8 cellular contexts compared by ENCODE assay signal in the genomic region with DNA sequence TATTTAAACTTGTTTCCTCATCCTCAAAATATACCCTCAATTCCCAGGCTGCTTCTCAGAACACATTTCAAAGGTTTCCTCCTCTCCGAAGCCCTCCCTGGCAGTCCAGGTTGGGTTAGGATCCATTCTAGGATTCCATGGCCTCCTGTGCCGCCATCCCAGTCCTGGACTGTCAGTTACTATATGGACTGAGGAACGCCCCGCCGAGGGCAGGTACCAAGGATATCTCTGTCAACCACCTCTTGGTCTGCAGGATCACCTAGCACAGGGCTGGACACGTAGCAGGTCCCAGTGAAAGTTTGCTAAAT. TPM values are rescaled to one million over a fixed set of nuclear protein-coding genes. Genes with fewer than 3 reads are reported as not detected.
DNase-seq lines count a peak whose midpoint lies in the region; ATAC-seq, FAIRE-seq and TF ChIP-seq lines count a peak whose summit lies in the region.
"Had no signal": no experiment of that assay in that cellular context is flagged by ENCODE, and none has a peak within 500 bp of the region (broad histone marks: within the 10 kb centered on the region; RNA-seq: fewer than 3 reads in every experiment).

No MANE protein-coding gene starts in this region.

- FAIRE-seq in keratinocyte (lab: Jason Lieb, UNC) (peak; percentile 55), GM12892 (lab: Jason Lieb, UNC) (no peak)

- TF ChIP-seq CTCF in 22Rv1 (IDR thresholded peaks at IDR 0.05) = no peak
- no peak for TF ChIP-seq CTCF in PC-3 (conservative IDR thresholded peaks at IDR 0.05; ENCODE audit: low read depth, low read length)
- no peak for TF ChIP-seq CTCF in keratinocyte (optimal IDR thresholded peaks at IDR 0.05 in 1 of 3, IDR thresholded peaks at IDR 0.05 in 1 of 3, conservative IDR thresholded peaks at IDR 0.05 in 1 of 3; ENCODE audit: extremely low read depth in 1 of 3, insufficient read depth in 2 of 3, low read length in 3 of 3)

- CTCF ChIA-PET in PC-3 (lab: Charles Lee) = no interaction called here

- H3K4me3 ChIP-seq in PC-3 (ENCODE audit: low read length) = no peak overlapping the region
- peak overlapping the region in 1 of 3 experiments; percentile 3 for H3K4me3 ChIP-seq in keratinocyte (ENCODE audit: control insufficient read depth in 2 of 3, extremely low read depth in 1 of 3, insufficient read depth in 2 of 3, low read depth in 1 of 3, low read length in 3 of 3)

- H4K20me1 ChIP-seq in PC-3 (ENCODE audit: low read length) (peaks cover 9% of the 10 kb centered on the region; the same call in 1 of the 2 replicates), keratinocyte (ENCODE audit: control insufficient read depth, extremely low read depth, insufficient read depth, low read length) (peaks cover 5% of the 10 kb centered on the region)

- TF ChIP-seq POLR2A in GM12892 (IDR thresholded peaks at IDR 0.05; ENCODE audit: low read depth, low read length) = no peak

- H3K27me3 ChIP-seq in PC-3 (ENCODE audit: low read length) (no peaks in the 10 kb centered on the region), keratinocyte (ENCODE audit: control insufficient read depth, extremely low read depth, insufficient read depth, low read length) (no peaks in the 10 kb centered on the region)

- POLR2A ChIA-PET in PC-3 (lab: Charles Lee; ENCODE audit: unreplicated experiment) = no interaction called here

- intact Hi-C loops in PC-3 (cut with micrococcal nuclease) = no loop called here

- H3K9me3 ChIP-seq in PC-3 (ENCODE audit: low read length) = no peaks in the 10 kb centered on the region
- H3K9me3 ChIP-seq in keratinocyte (ENCODE audit: control insufficient read depth, low read depth, low read length) = no peaks in the 10 kb centered on the region

- H3K27ac ChIP-seq in 22Rv1 = peak overlapping the region; percentile 96
- H3K27ac ChIP-seq in PC-3 (ENCODE audit: low read length) = peak overlapping the region; percentile 44; the same call in 1 of the 2 replicates
- no peak overlapping the region for H3K27ac ChIP-seq in keratinocyte (ENCODE audit: control insufficient read depth, insufficient read depth, low read length)

- no peak for ATAC-seq in PC-3

- peaks cover 12% of the 10 kb centered on the region; the same call in 1 of the 2 replicates for H3K36me3 ChIP-seq in PC-3 (ENCODE audit: low read depth, low read length)
- H3K36me3 ChIP-seq in keratinocyte (ENCODE audit: control insufficient read depth in 2 of 2, extremely low read depth in 1 of 2, insufficient read depth in 2 of 2, low read length in 2 of 2) = peaks cover 14 to 16% of the 10 kb centered on the region in 2 experiments

- no peaks in the 10 kb centered on the region for H3F3A ChIP-seq in PC-3 (ENCODE audit: low read length, unreplicated experiment)

- H3K9ac ChIP-seq in PC-3 (ENCODE audit: low read length) = no peak overlapping the region
- no peak overlapping the region for H3K9ac ChIP-seq in keratinocyte (ENCODE audit: control insufficient read depth, extremely low read depth, insufficient read depth, low read length)

- H2AFZ ChIP-seq in PC-3 (ENCODE audit: low read length) (no peak overlapping the region), keratinocyte (ENCODE audit: control insufficient read depth, low read length) (peak overlapping the region; percentile 27)

- H3K4me1 ChIP-seq in PC-3 (ENCODE audit: insufficient read depth, low read length) (peaks cover 12% of the 10 kb centered on the region; the same call in 1 of the 2 replicates), keratinocyte (ENCODE audit: control insufficient read depth, extremely low read depth, insufficient read depth, low read length) (peaks cover 16% of the 10 kb centered on the region)

- DNase-seq in PC-3 = no peak
- no peak for DNase-seq in keratinocyte (ENCODE audit: low read depth, low spot score)
- no peak for DNase-seq in GDM1 (lab: John Stamatoyannopoulos, UW)
- DNase-seq in GM12892 (ENCODE audit: insufficient read length) = no peak
- no peak for DNase-seq in NCI-H1694 (lab: John Stamatoyannopoulos, UW)
- DNase-seq: NCI-H1417 treated with DMSO at 0.1 percent for 48 hours; stimulated activated CD4-positive, alpha-beta T cell treated with anti-CD3 and anti-CD28 coated beads, Interleukin-4, amount 100 ng/mL, for 24 hours had no signal

- BruUV-seq in PC-3 (replicated peaks; lab: Mats Ljungman, UMichigan) = no TSS peak

- H3K9me1 ChIP-seq in keratinocyte (ENCODE audit: control insufficient read depth, extremely low read depth, insufficient read depth, low read length) = no peaks in the 10 kb centered on the region

- H3K9me2 ChIP-seq in PC-3 (replicated peaks; ENCODE audit: low read length) = no peaks in the 10 kb centered on the region

- H3K79me2 ChIP-seq in PC-3 (ENCODE audit: low read length) (peaks cover 31% of the 10 kb centered on the region), keratinocyte (ENCODE audit: control insufficient read depth, insufficient read depth, low read length) (peaks cover 30% of the 10 kb centered on the region)

- dilution Hi-C loops in keratinocyte (cut with MboI; ENCODE audit: extremely low pct_ligation_motif_present, low sequenced_read_pairs) = no loop called here

- H3K4me2 ChIP-seq in PC-3 (ENCODE audit: low read length) = no peak overlapping the region
- H3K4me2 ChIP-seq in keratinocyte (ENCODE audit: control insufficient read depth, extremely low read depth, insufficient read depth, low read depth, low read length) = peak overlapping the region; percentile 9

RNA-seq across cellular contexts. Expression of gene SERTAD3, which starts 1.5 kb away (rescaled TPM):
- total RNA-seq in PC-3 (2014; rRNA removed) = 7.9 and 12.9 TPM in 2 replicates
- 11.8 to 16.1 TPM (median 13.2 TPM) in 3 replicates for polyA plus RNA-seq in keratinocyte
- polyA plus RNA-seq in keratinocyte (2011; ENCODE audit: low read depth) = 1.1 TPM
- 9.0 and 9.9 TPM in 2 replicates for polyA plus RNA-seq in keratinocyte (2011; cell fraction: cytosol; rRNA removed)
- 11.3 and 14.8 TPM in 2 replicates for polyA plus RNA-seq in keratinocyte (2011; cell fraction: nucleus; rRNA removed)
- polyA plus RNA-seq in keratinocyte (2012; ENCODE audit: low replicate concordance) = 11.9 and 19.4 TPM in 2 replicates
- 14.4 to 18.5 TPM (median 14.8 TPM) in 3 replicates for polyA minus RNA-seq in keratinocyte
- polyA minus RNA-seq in keratinocyte (2011; cell fraction: cytosol; rRNA and poly(A)+ RNA removed) = 35.3 TPM
- polyA minus RNA-seq in keratinocyte (2011; cell fraction: nucleus; rRNA and poly(A)+ RNA removed) = 9.1 and 9.6 TPM in 2 replicates
- 13.0 TPM for polyA plus RNA-seq in GM12892 (2012; ENCODE audit: missing spikeins)

RNA-seq across cellular contexts. Expression of gene SERTAD1, which starts 19.8 kb away (rescaled TPM):
- 16.1 and 16.8 TPM in 2 replicates for total RNA-seq in PC-3 (2014; rRNA removed)
- 9.5 to 15.4 TPM (median 10.5 TPM) in 3 replicates for polyA plus RNA-seq in keratinocyte
- 17.5 TPM for polyA plus RNA-seq in keratinocyte (2011; ENCODE audit: low read depth)
- polyA plus RNA-seq in keratinocyte (2011; cell fraction: cytosol; rRNA removed) = 7.1 and 13.0 TPM in 2 replicates
- polyA plus RNA-seq in keratinocyte (2011; cell fraction: nucleus; rRNA removed) = 8.1 and 10.9 TPM in 2 replicates
- 10.6 and 28.6 TPM in 2 replicates for polyA plus RNA-seq in keratinocyte (2012; ENCODE audit: low replicate concordance)
- polyA minus RNA-seq in keratinocyte = 3.8 to 6.1 TPM (median 4.4 TPM) in 3 replicates
- 10.0 TPM for polyA minus RNA-seq in keratinocyte (2011; cell fraction: cytosol; rRNA and poly(A)+ RNA removed)
- polyA minus RNA-seq in keratinocyte (2011; cell fraction: nucleus; rRNA and poly(A)+ RNA removed) = 3.5 and 4.0 TPM in 2 replicates
- 3.2 TPM for polyA plus RNA-seq in GM12892 (2012; ENCODE audit: missing spikeins)

RNA-seq across cellular contexts. Expression of gene BLVRB, which starts 20.0 kb away (rescaled TPM):
- total RNA-seq in PC-3 (2014; rRNA removed) = 196 and 246 TPM in 2 replicates
- polyA plus RNA-seq in keratinocyte = 48.6 to 129 TPM (median 52.5 TPM) in 3 replicates
- polyA plus RNA-seq in keratinocyte (2011; ENCODE audit: low read depth) = 26.7 TPM
- 57.0 and 105 TPM in 2 replicates for polyA plus RNA-seq in keratinocyte (2011; cell fraction: cytosol; rRNA removed)
- 39.1 and 52.7 TPM in 2 replicates for polyA plus RNA-seq in keratinocyte (2011; cell fraction: nucleus; rRNA removed)
- polyA plus RNA-seq in keratinocyte (2012; ENCODE audit: low replicate concordance) = 75.2 and 154 TPM in 2 replicates
- 34.0 to 82.3 TPM (median 74.7 TPM) in 3 replicates for polyA minus RNA-seq in keratinocyte
- polyA minus RNA-seq in keratinocyte (2011; cell fraction: cytosol; rRNA and poly(A)+ RNA removed) = 105 TPM
- polyA minus RNA-seq in keratinocyte (2011; cell fraction: nucleus; rRNA and poly(A)+ RNA removed) = 15.5 and 17.0 TPM in 2 replicates
- polyA plus RNA-seq in GM12892 (2012; ENCODE audit: missing spikeins) = 26.2 TPM

RNA-seq across cellular contexts. Expression of gene SPTBN4, which starts 21.2 kb away (rescaled TPM):
- total RNA-seq in PC-3 (2014; rRNA removed) = 0.81 and 1.9 TPM in 2 replicates
- 0.06 to 0.28 TPM (median 0.17 TPM) in 3 replicates for polyA plus RNA-seq in keratinocyte
- not detected for polyA plus RNA-seq in keratinocyte (2011; ENCODE audit: low read depth)
- polyA plus RNA-seq in keratinocyte (2011; cell fraction: cytosol; rRNA removed) = 0.12 TPM in 1 of 2 replicates, not detected in the other
- polyA plus RNA-seq in keratinocyte (2011; cell fraction: nucleus; rRNA removed) = 0.20 and 0.57 TPM in 2 replicates
- polyA plus RNA-seq in keratinocyte (2012; ENCODE audit: low replicate concordance) = 0.22 TPM in 1 of 2 replicates, not detected in the other
- polyA minus RNA-seq in keratinocyte = not detected in 3 replicates
- not detected for polyA minus RNA-seq in keratinocyte (2011; cell fraction: cytosol; rRNA and poly(A)+ RNA removed)
- polyA minus RNA-seq in keratinocyte (2011; cell fraction: nucleus; rRNA and poly(A)+ RNA removed) = not detected in 2 replicates
- 3.5 TPM for polyA plus RNA-seq in GM12892 (2012; ENCODE audit: missing spikeins)

RNA-seq across cellular contexts. Expression of gene PRX, which starts 32.4 kb away (rescaled TPM):
- total RNA-seq in PC-3 (2014; rRNA removed) = 2.2 and 2.7 TPM in 2 replicates
- 0.22 to 0.49 TPM (median 0.42 TPM) in 3 replicates for polyA plus RNA-seq in keratinocyte
- polyA plus RNA-seq in keratinocyte (2011; ENCODE audit: low read depth) = 0.56 TPM
- 0.21 and 0.45 TPM in 2 replicates for polyA plus RNA-seq in keratinocyte (2011; cell fraction: cytosol; rRNA removed)
- polyA plus RNA-seq in keratinocyte (2011; cell fraction: nucleus; rRNA removed) = 0.82 and 1.0 TPM in 2 replicates
- 0.45 and 0.90 TPM in 2 replicates for polyA plus RNA-seq in keratinocyte (2012; ENCODE audit: low replicate concordance)
- polyA minus RNA-seq in keratinocyte = 0.13 to 0.33 TPM (median 0.32 TPM) in 3 replicates
- 0.58 TPM for polyA minus RNA-seq in keratinocyte (2011; cell fraction: cytosol; rRNA and poly(A)+ RNA removed)
- 0.32 and 0.47 TPM in 2 replicates for polyA minus RNA-seq in keratinocyte (2011; cell fraction: nucleus; rRNA and poly(A)+ RNA removed)
- 0.74 TPM for polyA plus RNA-seq in GM12892 (2012; ENCODE audit: missing spikeins)
